Comparison of ENCODE assay signal across 8 cellular contexts in the genomic region with DNA sequence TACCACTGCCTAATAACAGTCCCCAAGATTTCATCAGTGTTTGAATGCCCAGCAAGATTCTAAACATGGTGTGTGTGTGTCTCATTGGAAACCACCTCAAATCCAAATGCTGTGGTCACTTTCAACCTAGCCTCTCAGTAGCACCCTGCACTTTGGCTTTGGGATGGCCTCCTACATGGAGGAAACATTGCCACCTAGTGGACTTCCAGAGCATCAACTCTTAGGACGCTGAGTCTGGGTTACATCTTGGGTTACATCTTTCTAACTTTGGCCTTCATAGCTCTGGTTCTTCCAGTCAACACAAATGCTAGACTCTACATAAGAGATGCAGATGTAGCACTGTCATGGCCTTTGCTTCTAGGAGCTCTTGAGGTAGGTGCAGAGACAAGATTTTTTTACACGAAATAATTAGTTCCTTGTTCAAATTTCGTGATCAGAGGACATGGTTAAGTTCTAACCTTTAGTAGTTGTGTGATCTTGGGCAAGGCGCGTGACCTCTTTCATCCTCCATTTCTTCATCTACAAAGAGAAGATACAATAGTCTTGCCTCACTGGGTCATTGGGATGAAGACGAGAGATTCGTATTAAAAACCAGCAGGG.
DNase-seq lines count a peak whose midpoint lies in the region; ATAC-seq, FAIRE-seq and TF ChIP-seq lines count a peak whose summit lies in the region.

No MANE protein-coding gene starts in this region.

- peaks cover 6 to 31% of the 10 kb centered on the region in 2 experiments; a peak in 3 of 5 replicates for H3K27me3 ChIP-seq in K562 (ENCODE audit: control insufficient read depth in 2 of 2, insufficient read depth in 2 of 2, low read length in 2 of 2)

- peak; percentile 27 to 71; a peak in 3 of 4 replicates for TF ChIP-seq RAD21 in K562 (CRISPR knock-in tag; conservative IDR thresholded peaks at IDR 0.05 in 1 of 2, IDR thresholded peaks at IDR 0.05 in 1 of 2)

- CTCF ChIA-PET in K562 (lab: Yijun Ruan, JAX; ENCODE audit: low intra/inter-chr PET ratio) = interaction anchor here (2.9 kb wide), 1 partner anchor 597 kb away, joined by 8 read pairs; no protein-coding TSS in a partner anchor

- intact Hi-C loops in K562 (cut with micrococcal nuclease) = loop anchor here (1.0 to 10.0 kb wide), 4 partner anchors 133 to 933 kb away; no protein-coding TSS in a partner anchor

- peaks cover 0 to 5% (median 4%) of the 10 kb centered on the region in 3 donors for H3K27me3 Mint-ChIP-seq in immature natural killer cell (ENCODE audit: low read depth in 3 of 3)
- peaks cover 12% of the 10 kb centered on the region for H3K27me3 Mint-ChIP-seq in stimulated activated naive CD8-positive, alpha-beta T cell treated with anti-CD3 and anti-CD28 coated beads, Interleukin-15, amount 100 ng/mL, for 72 hours

- peak; percentile 27 for DNase-seq in activated CD4-positive, alpha-beta T cell treated with anti-CD3 and anti-CD28 coated beads for 48 hours
- no peak for DNase-seq in activated CD4-positive, alpha-beta T cell treated with anti-CD3 and anti-CD28 coated beads, Interleukin-2, amount 50 U/mL, for 1 hour
- DNase-seq in NCI-H82 (lab: John Stamatoyannopoulos, UW) = peak; percentile 80
- DNase-seq in K562 (ENCODE audit: extremely low read depth in 1 of 4, low spot score in 3 of 4) = peak; percentile 53 to 61 (median 54)
- DNase-seq in immature natural killer cell = peak; percentile 2 to 18 (median 12)
- DNase-seq in stimulated activated naive CD8-positive, alpha-beta T cell treated with anti-CD3 and anti-CD28 coated beads, Interleukin-15, amount 100 ng/mL, for 72 hours = peak; percentile 12 to 15

- H2AFZ ChIP-seq in K562 (ENCODE audit: low read depth, low read length) = no peak overlapping the region

- no peaks in the 10 kb centered on the region for H3K36me3 Mint-ChIP-seq in immature natural killer cell

- H3K4me1 ChIP-seq in K562 (replicated peaks in 1 of 2; ENCODE audit: control insufficient read depth in 2 of 2, insufficient read depth in 2 of 2, low read length in 2 of 2) = no peaks in the 10 kb centered on the region

- H3K27ac ChIP-seq in K562 (ENCODE audit: extremely low read depth, low read depth, low read length) = no peak overlapping the region

- H3K9me3 Mint-ChIP-seq in immature natural killer cell = no peaks in the 10 kb centered on the region
- no peaks in the 10 kb centered on the region for H3K9me3 Mint-ChIP-seq in stimulated activated naive CD8-positive, alpha-beta T cell treated with anti-CD3 and anti-CD28 coated beads, Interleukin-15, amount 100 ng/mL, for 72 hours

- FAIRE-seq in K562 (lab: Jason Lieb, UNC) = peak; percentile 89

- H4K20me1 ChIP-seq in K562 (replicated peaks; ENCODE audit: control insufficient read depth, insufficient read depth, low read length) = no peaks in the 10 kb centered on the region; the same call in 1 of the 2 replicates

- TF ChIP-seq CTCF in K562 (IDR thresholded peaks at IDR 0.05 in 2 of 3, conservative IDR thresholded peaks at IDR 0.05 in 1 of 3; ENCODE audit: insufficient read depth in 2 of 3, low read depth in 1 of 3, low read length in 3 of 3) = peak; percentile 69 to 71 (median 70)

- no peaks in the 10 kb centered on the region for H3K36me3 ChIP-seq in K562 (ENCODE audit: control insufficient read depth, insufficient read depth, low read length)

- H3K4me2 ChIP-seq in K562 (ENCODE audit: insufficient read depth, low read length) = no peak overlapping the region

- ATAC-seq in HG03442 (IDR thresholded peaks at IDR 0.05; ENCODE audit: unreplicated experiment) (peak; percentile 55), K562 (peak; percentile 93), GM21576 (IDR thresholded peaks at IDR 0.05; ENCODE audit: unreplicated experiment) (no peak)
- peak; percentile 62 for ATAC-seq in stimulated activated naive CD8-positive, alpha-beta T cell treated with anti-CD3 and anti-CD28 coated beads, Interleukin-15, amount 100 ng/mL, for 72 hours

- no peaks in the 10 kb centered on the region for H3K79me2 ChIP-seq in K562 (ENCODE audit: control insufficient read depth, insufficient read depth, low read length)

- no peak overlapping the region for H3K9ac ChIP-seq in K562 (ENCODE audit: insufficient read depth in 1 of 2, low read depth in 2 of 2, low read length in 2 of 2)

- 2% methylated on average over 7 of the region's 7 CpGs for WGBS in K562 (ENCODE audit: insufficient coverage, low coverage, missing lambda C conversion rate)

- no peaks in the 10 kb centered on the region for H3K4me1 Mint-ChIP-seq in immature natural killer cell
- H3K4me1 Mint-ChIP-seq in stimulated activated naive CD8-positive, alpha-beta T cell treated with anti-CD3 and anti-CD28 coated beads, Interleukin-15, amount 100 ng/mL, for 72 hours = no peaks in the 10 kb centered on the region

- H3K9me3 ChIP-seq in K562 (replicated peaks; ENCODE audit: control insufficient read depth, insufficient read depth, low read depth, low read length) = no peaks in the 10 kb centered on the region

- H3K4me3 ChIP-seq in K562 = no peak overlapping the region

- H3K9me1 ChIP-seq in K562 (ENCODE audit: control insufficient read depth, insufficient read depth, low read length) = no peaks in the 10 kb centered on the region

- no peak overlapping the region for H3K4me3 Mint-ChIP-seq in immature natural killer cell
- H3K4me3 Mint-ChIP-seq in stimulated activated naive CD8-positive, alpha-beta T cell treated with anti-CD3 and anti-CD28 coated beads, Interleukin-15, amount 100 ng/mL, for 72 hours = no peak overlapping the region

- BruUV-seq in K562 (replicated peaks; lab: Mats Ljungman, UMichigan) = no TSS peak

- in situ Hi-C loops in K562 (cut with MboI) = no loop called here

- POLR2A ChIA-PET in K562 (lab: Yijun Ruan, JAX) = no interaction called here

- TF ChIP-seq EP300 in K562 (IDR thresholded peaks at IDR 0.05; ENCODE audit: low read length) = no peak

- no peak for TF ChIP-seq POLR2A in K562 (conservative IDR thresholded peaks at IDR 0.05)

- no peak overlapping the region for H3K27ac Mint-ChIP-seq in immature natural killer cell
- H3K27ac Mint-ChIP-seq in stimulated activated naive CD8-positive, alpha-beta T cell treated with anti-CD3 and anti-CD28 coated beads, Interleukin-15, amount 100 ng/mL, for 72 hours = no peak overlapping the region

TF ChIP-seq in K562, 482 proteins besides CTCF, POLR2A, EP300 and RAD21:
- no peak for TF ChIP-seq SMAD2 (IDR thresholded peaks at IDR 0.05; ENCODE audit: low read depth, low read length)
- peak; percentile 41; the same call in 1 of the 2 replicates for TF ChIP-seq STAG1 (CRISPR knock-in tag; IDR thresholded peaks at IDR 0.05; ENCODE audit: borderline replicate concordance)
- peak; percentile 57 for TF ChIP-seq SMC3 (conservative IDR thresholded peaks at IDR 0.05; ENCODE audit: insufficient read depth, low read depth, low read length)
